Comparison of ENCODE assay signal across 7 cellular contexts in genomic region chr15:67542462-67543347, GRCh38. TPM values are rescaled to one million over a fixed set of nuclear protein-coding genes. Genes with fewer than 3 reads are reported as not detected.
A peak's percentile ranks its signal among the peaks of the same experiment; 100 is the strongest.
DNase-seq lines count a peak whose midpoint lies in the region; ATAC-seq, FAIRE-seq and TF ChIP-seq lines count a peak whose summit lies in the region.

TSS of gene MAP2K5 (plus strand) at chr15:67542703. CDS start at chr15:67543336, 633 bp downstream.

- peaks cover 11% of the 10 kb centered on the region; the same call in 1 of the 2 replicates for H3K36me3 ChIP-seq in OCI-LY1 (ENCODE audit: insufficient read depth, low read length)
- H3K36me3 ChIP-seq in mucosa of descending colon (ENCODE audit: low read depth), result no peaks in the 10 kb centered on the region

- no peaks in the 10 kb centered on the region for H3K9me2 ChIP-seq in OCI-LY1 (ENCODE audit: low read depth, low read length)

- H3F3A ChIP-seq in OCI-LY1 (ENCODE audit: insufficient read depth, low read length), result peaks cover 3% of the 10 kb centered on the region; the same call in 1 of the 2 replicates

- peak within 1 kb of the TSS; percentile 84 for H3K27ac ChIP-seq in OCI-LY1 (ENCODE audit: low read depth, low read length, poor library complexity, severe bottlenecking)

- H3K9ac ChIP-seq in OCI-LY1 (ENCODE audit: low read length), result peak within 1 kb of the TSS; percentile 87

- no peak for TF ChIP-seq CTCF in OCI-LY1 (IDR thresholded peaks at IDR 0.05; ENCODE audit: low read length)
- no peak for TF ChIP-seq CTCF in epithelial cell of esophagus (IDR thresholded peaks at IDR 0.05; ENCODE audit: insufficient read depth, low read depth, low read length, missing control alignments)
- no peak for TF ChIP-seq CTCF in mucosa of descending colon (IDR thresholded peaks at IDR 0.05)

- no peak within 1 kb of the TSS for H2AFZ ChIP-seq in OCI-LY1 (ENCODE audit: low read length)

- H3K4me1 ChIP-seq in OCI-LY1 (ENCODE audit: insufficient read depth, low read length, severe bottlenecking) (peaks cover 65% of the 10 kb centered on the region), mucosa of descending colon (ENCODE audit: low read depth) (peaks cover 18% of the 10 kb centered on the region)

- no peaks in the 10 kb centered on the region for H3K9me3 ChIP-seq in OCI-LY1 (ENCODE audit: low read length)
- no peaks in the 10 kb centered on the region for H3K9me3 ChIP-seq in mucosa of descending colon

- no peaks in the 10 kb centered on the region for H4K20me1 ChIP-seq in OCI-LY1 (ENCODE audit: insufficient read depth, low read length)

- H3K79me2 ChIP-seq in OCI-LY1 (ENCODE audit: insufficient read depth, low read length), result no peaks in the 10 kb centered on the region

- DNase-seq in GM18507 (ENCODE audit: extremely low spot score, insufficient read length, low read depth) (peak; percentile 62), activated T-cell treated with anti-CD3 and anti-CD28 coated beads for 1 hour (ENCODE audit: low read depth) (peak; percentile 70), epithelial cell of esophagus (ENCODE audit: low read depth) (peak; percentile 78), mucosa of descending colon (peak; percentile 91 to 93 (median 93))
- peak; percentile 74 to 80 for DNase-seq in stimulated activated CD8-positive, alpha-beta memory T cell treated with anti-CD3 and anti-CD28 coated beads, Interleukin-2, amount 100 ng/mL, for 48 hours (ENCODE audit: low read depth in 2 of 2)

- H3K4me2 ChIP-seq in OCI-LY1 (ENCODE audit: low read length), result peak within 1 kb of the TSS; percentile 82

- ATAC-seq in HG03521 (IDR thresholded peaks at IDR 0.05; ENCODE audit: unreplicated experiment) (peak; percentile 54), mucosa of descending colon (peak; percentile 93)

- H3K4me3 ChIP-seq in OCI-LY1 (ENCODE audit: low read depth, low read length, poor library complexity, severe bottlenecking) (peak within 1 kb of the TSS; percentile 84), epithelial cell of esophagus (ENCODE audit: low read length) (peak within 1 kb of the TSS; percentile 97), mucosa of descending colon (peak within 1 kb of the TSS; percentile 34)

- intact Hi-C loops in mucosa of descending colon (cut with DNase I, micrococcal nuclease), result no loop called here

- H3K27me3 ChIP-seq in OCI-LY1 (ENCODE audit: insufficient read depth, low read length), result no peaks in the 10 kb centered on the region

- FAIRE-seq in GM18507 (lab: Jason Lieb, UNC), result peak; percentile 38

RNA-seq across cellular contexts. Expression of gene MAP2K5, which starts in this region (rescaled TPM):
- 10 to 100 TPM; 26.4 to 36.4 (median 30.3) TPM for total RNA-seq in mucosa of descending colon

Comparison
In these comparisons a context has a peak if more than half of its experiments do, and no peak if none do; other contexts are left out.
1. Peak in every context shown above with its lines: DNase-seq, ATAC-seq, H3K4me3 ChIP-seq and H3K27ac ChIP-seq.
2. H3K4me3 ChIP-seq: peak in every context shown above with its lines; median percentile 97 in epithelial cell of esophagus; 84 in OCI-LY1; 34 in mucosa of descending colon.